Comparison of ENCODE assay signal across 30 cellular contexts in the genomic region with DNA sequence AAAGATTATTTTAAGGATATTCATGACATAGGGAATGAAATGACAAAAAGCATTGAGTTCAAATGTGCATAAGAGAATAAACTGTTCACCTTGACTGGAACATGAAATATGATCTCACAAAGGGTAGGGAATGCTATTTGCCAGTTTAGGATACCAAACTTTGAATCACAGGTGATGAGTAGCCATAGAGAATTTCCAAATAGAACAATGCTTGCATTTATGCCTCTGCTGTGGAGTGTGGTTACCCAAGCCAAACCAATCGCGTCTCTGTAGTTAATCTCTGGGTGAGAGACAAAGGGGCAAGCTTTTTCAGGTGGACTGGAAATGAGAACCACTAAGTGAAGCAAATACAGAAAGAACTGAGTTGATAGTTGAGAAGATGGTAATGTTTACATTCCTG.
"Had no signal": no experiment of that assay in that cellular context is flagged by ENCODE, and none has a peak within 500 bp of the region (broad histone marks: within the 10 kb centered on the region; RNA-seq: fewer than 3 reads in every experiment).

No MANE protein-coding gene starts in this region.

- DNase-seq: hippocampal formation; kidney glomerular epithelial cell; left cardiac atrium; left lung; lower lobe of right lung; mesendoderm; naive B cell; natural killer cell; nephron progenitor cell; occipital lobe; psoas muscle; spleen; stimulated activated CD4-positive, alpha-beta T cell treated with anti-CD3 and anti-CD28 coated beads, Interleukin-4, amount 100 ng/mL, for 24 hours; stimulated activated naive CD4-positive, alpha-beta T cell; tibial artery; trophoblast cell; upper lobe of right lung; uterus had no signal

- H3K9ac ChIP-seq: neural progenitor cell, parathyroid adenoma had no signal

- ATAC-seq: left cardiac atrium; left lung; lower lobe of right lung; natural killer cell; psoas muscle; sciatic nerve; stimulated activated effector memory CD8-positive, alpha-beta T cell treated with anti-CD3 and anti-CD28 coated beads, Interleukin-12 subunit alpha, Interleukin-12 subunit beta, amount 100 ng/mL, for 72 hours; upper lobe of right lung had no signal

- H3K36me3 Mint-ChIP-seq: mesothelial cell of epicardium; naive B cell; neural progenitor cell; stimulated activated effector memory CD8-positive, alpha-beta T cell treated with anti-CD3 and anti-CD28 coated beads, Interleukin-12 subunit alpha, Interleukin-12 subunit beta, amount 100 ng/mL, for 72 hours had no signal

- H3K4me1 ChIP-seq: left lung, lower lobe of right lung, neural progenitor cell, parathyroid adenoma, psoas muscle, right atrium auricular region, spleen, suprapubic skin, tibial artery, upper lobe of right lung, uterus had no signal

- FAIRE-seq: keratinocyte had no signal

- H3K9me3 Mint-ChIP-seq: mesothelial cell of epicardium, nephron progenitor cell, neural progenitor cell had no signal

- H3K27me3 ChIP-seq: left lung, neural progenitor cell, neutrophil, right atrium auricular region, spleen, suprapubic skin, tibial artery, upper lobe of right lung, uterus had no signal

- H3K27ac Mint-ChIP-seq: mesothelial cell of epicardium; natural killer cell; nephron progenitor cell; neural progenitor cell; stimulated activated effector memory CD8-positive, alpha-beta T cell treated with anti-CD3 and anti-CD28 coated beads, Interleukin-12 subunit alpha, Interleukin-12 subunit beta, amount 100 ng/mL, for 72 hours; stimulated activated naive CD8-positive, alpha-beta T cell treated with anti-CD3 and anti-CD28 coated beads, Interleukin-15, Interleukin-2, amounts not matched to agents 100 ng/mL and 50 ng/mL, for 24 hours had no signal

- H2AFZ ChIP-seq: neural progenitor cell, parathyroid adenoma had no signal

- H3K4me3 Mint-ChIP-seq: mesothelial cell of epicardium; naive B cell; natural killer cell; nephron progenitor cell; neural progenitor cell; stimulated activated effector memory CD8-positive, alpha-beta T cell treated with anti-CD3 and anti-CD28 coated beads, Interleukin-12 subunit alpha, Interleukin-12 subunit beta, amount 100 ng/mL, for 72 hours; stimulated activated naive CD8-positive, alpha-beta T cell treated with anti-CD3 and anti-CD28 coated beads, Interleukin-15, Interleukin-2, amounts not matched to agents 100 ng/mL and 50 ng/mL, for 24 hours had no signal

- H3K4me2 ChIP-seq: neural progenitor cell had no signal

- H3K4me1 Mint-ChIP-seq: naive B cell; natural killer cell; stimulated activated effector memory CD8-positive, alpha-beta T cell treated with anti-CD3 and anti-CD28 coated beads, Interleukin-12 subunit alpha, Interleukin-12 subunit beta, amount 100 ng/mL, for 72 hours had no signal

- H3K9me3 ChIP-seq: left lung, lower lobe of right lung, neutrophil, right atrium auricular region, suprapubic skin, thoracic aorta, tibial artery, upper lobe of right lung, uterus had no signal

- H3K79me2 ChIP-seq: parathyroid adenoma had no signal

- H3K27ac ChIP-seq: left lung, lower lobe of right lung, neural progenitor cell, neutrophil, parathyroid adenoma, psoas muscle, right atrium auricular region, skin epidermis, spleen, suprapubic skin, thoracic aorta, tibial artery, upper lobe of right lung, uterus had no signal

- H3K36me3 ChIP-seq: left lung, lower lobe of right lung, neural progenitor cell, neutrophil, right atrium auricular region, spleen, suprapubic skin, thoracic aorta, tibial artery, upper lobe of right lung, uterus had no signal

- H3K4me3 ChIP-seq: left lung, lower lobe of right lung, neural progenitor cell, psoas muscle, right atrium auricular region, skin epidermis, spleen, suprapubic skin, thoracic aorta, tibial artery, upper lobe of right lung, uterus had no signal

- H3K27me3 Mint-ChIP-seq: naive B cell; stimulated activated naive CD8-positive, alpha-beta T cell treated with anti-CD3 and anti-CD28 coated beads, Interleukin-15, Interleukin-2, amounts not matched to agents 100 ng/mL and 50 ng/mL, for 24 hours had no signal
